Comparison of ENCODE assay signal across 19 cellular contexts in genomic region chr12:58286353-58286752, GRCh38.
A peak's percentile ranks its signal among the peaks of the same experiment; 100 is the strongest.
DNase-seq lines count a peak whose midpoint lies in the region; ATAC-seq and TF ChIP-seq lines count a peak whose summit lies in the region.
"Had no signal": no experiment of that assay in that cellular context is flagged by ENCODE, and none has a peak within 500 bp of the region (broad histone marks: within the 10 kb centered on the region; RNA-seq: fewer than 3 reads in every experiment).

No MANE protein-coding gene starts in this region.

- no peak overlapping the region for H3K9ac ChIP-seq in endodermal cell (ENCODE audit: extremely low read depth, low read length, poor library complexity, severe bottlenecking)
- H3K9ac ChIP-seq: BLaER1 treated with 17β-estradiol and CSF1 and Interleukin-3, amounts not matched to agents 10 nM and 100 nM had no signal

- H3K27me3 Mint-ChIP-seq in endodermal cell (ENCODE audit: insufficient read depth), result no peaks in the 10 kb centered on the region

- no peaks in the 10 kb centered on the region for H3K36me3 ChIP-seq in endodermal cell (ENCODE audit: control insufficient read depth, insufficient read depth, low read length)
- H3K36me3 ChIP-seq: BLaER1 treated with 17β-estradiol and CSF1 and Interleukin-3, amounts not matched to agents 10 nM and 100 nM had no signal

- no peaks in the 10 kb centered on the region for H3K36me3 Mint-ChIP-seq in endodermal cell (ENCODE audit: low read depth)
- H3K36me3 Mint-ChIP-seq: CD8-positive, alpha-beta T cell had no signal

- no peak overlapping the region for H3K27ac Mint-ChIP-seq in endodermal cell
- H3K27ac Mint-ChIP-seq: B cell; CD4-positive, alpha-beta T cell; CD8-positive, alpha-beta T cell had no signal

- DNase-seq in NCI-H146 (lab: John Stamatoyannopoulos, UW) (peak; percentile 4), NCI-H146 treated with DMSO at 0.1 percent for 48 hours (lab: John Stamatoyannopoulos, UW; ENCODE audit: unreplicated experiment) (no peak), NCI-H82 treated with DMSO at 0.1 percent for 48 hours (lab: John Stamatoyannopoulos, UW; ENCODE audit: unreplicated experiment) (peak; percentile 43), endodermal cell (no peak), NCI-H1417 (lab: John Stamatoyannopoulos, UW) (no peak), posterior cingulate gyrus (no peak)
- DNase-seq: AML-193; Caco-2; Calu3; CD4-positive, alpha-beta T cell; CD8-positive, alpha-beta T cell; DMS79 treated with DMSO at 0.1 percent for 48 hours; GF-D8 had no signal

- no peaks in the 10 kb centered on the region for H3K27me3 ChIP-seq in endodermal cell (ENCODE audit: control insufficient read depth, insufficient read depth, low read length, poor library complexity, severe bottlenecking)
- H3K27me3 ChIP-seq: BLaER1 treated with 17β-estradiol and CSF1 and Interleukin-3, amounts not matched to agents 10 nM and 100 nM had no signal

- no peaks in the 10 kb centered on the region for H3K4me1 ChIP-seq in endodermal cell (ENCODE audit: control insufficient read depth, insufficient read depth, low read length)
- H3K4me1 ChIP-seq: A549; BLaER1 treated with 17β-estradiol and CSF1 and Interleukin-3, amounts not matched to agents 10 nM and 100 nM; Caco-2 had no signal

- TF ChIP-seq CTCF in endodermal cell (conservative IDR thresholded peaks at IDR 0.05), result no peak

- peaks cover 10% of the 10 kb centered on the region for H3K9me3 Mint-ChIP-seq in endodermal cell

- peaks cover 5% of the 10 kb centered on the region for H3K4me1 Mint-ChIP-seq in endodermal cell
- H3K4me1 Mint-ChIP-seq: B cell had no signal

- intact Hi-C loops in posterior cingulate gyrus (cut with DNase I), result no loop called here

- no peak for ATAC-seq in HG02981 (IDR thresholded peaks at IDR 0.05; ENCODE audit: unreplicated experiment)
- ATAC-seq: A549; CD8-positive, alpha-beta T cell had no signal

- no peak overlapping the region for H3K4me3 ChIP-seq in endodermal cell (ENCODE audit: low read length)
- H3K4me3 ChIP-seq: A549; BLaER1 treated with 17β-estradiol and CSF1 and Interleukin-3, amounts not matched to agents 10 nM and 100 nM had no signal

- H3K27ac ChIP-seq in endodermal cell (ENCODE audit: low read depth, low read length), result peak overlapping the region; percentile 44
- H3K27ac ChIP-seq: 22Rv1; A549; BLaER1 treated with 17β-estradiol and CSF1 and Interleukin-3, amounts not matched to agents 10 nM and 100 nM; C4-2B had no signal

- H3K9me3 ChIP-seq in endodermal cell (ENCODE audit: control insufficient read depth, low read length), result no peaks in the 10 kb centered on the region
- H3K9me3 ChIP-seq: Caco-2 had no signal

- no peak overlapping the region for H3K4me3 Mint-ChIP-seq in endodermal cell
- H3K4me3 Mint-ChIP-seq: B cell; CD4-positive, alpha-beta T cell; CD8-positive, alpha-beta T cell had no signal

Comparison
In these comparisons a context has a peak if more than half of its experiments do, and no peak if none do; other contexts are left out.
1. DNase-seq: peak in NCI-H146 (single experiment) and NCI-H82 treated with DMSO at 0.1 percent for 48 hours (single experiment); none in NCI-H146 treated with DMSO at 0.1 percent for 48 hours (single experiment), endodermal cell (single experiment), NCI-H1417 (0 of 3) and posterior cingulate gyrus (0 of 10).